In genomic region chr11:91326751-91327150, GRCh38 we compare ENCODE assay signal across 32 cellular contexts.
DNase-seq lines count a peak whose midpoint lies in the region; ATAC-seq, FAIRE-seq and TF ChIP-seq lines count a peak whose summit lies in the region.
"Had no signal": no experiment of that assay in that cellular context is flagged by ENCODE, and none has a peak within 500 bp of the region (broad histone marks: within the 10 kb centered on the region; RNA-seq: fewer than 3 reads in every experiment).

No MANE protein-coding gene starts in this region.

- H3K79me2 ChIP-seq in HepG2 (ENCODE audit: insufficient read depth, low read length) (no peaks in the 10 kb centered on the region), GM12878 (ENCODE audit: control insufficient read depth, insufficient read depth, low read length) (no peaks in the 10 kb centered on the region), osteoblast (ENCODE audit: insufficient read depth, low read length) (no peaks in the 10 kb centered on the region)

- H3K27ac ChIP-seq in HepG2 (ENCODE audit: extremely low read length, insufficient read depth, low read length) = no peak overlapping the region
- no peak overlapping the region for H3K27ac ChIP-seq in right lobe of liver
- no peak overlapping the region for H3K27ac ChIP-seq in GM12878 (ENCODE audit: control insufficient read depth, insufficient read depth)
- H3K27ac ChIP-seq in osteoblast (ENCODE audit: low read depth, low read length) = no peak overlapping the region
- H3K27ac ChIP-seq: 22Rv1; A549; BLaER1; BLaER1 treated with 17β-estradiol and CSF1 and Interleukin-3, amounts not matched to agents 10 nM and 100 nM; C4-2B had no signal

- CTCF ChIA-PET in HepG2 (lab: Yijun Ruan, JAX; ENCODE audit: low intra/inter-chr PET ratio, low total read pairs) (no interaction called here), GM12878 (lab: Yijun Ruan, JAX) (interaction anchor here (1.0 kb wide), 1 partner anchor 24 kb away, joined by 4 read pairs; no protein-coding TSS in a partner anchor)

- FAIRE-seq in HepG2 (lab: Jason Lieb, UNC) (no peak), D721Med (lab: Jason Lieb, UNC) (peak; percentile 48), GM12878 (lab: Jason Lieb, UNC) (no peak)
- FAIRE-seq: A204.1, A549 had no signal

- H3K4me2 ChIP-seq in HepG2 (ENCODE audit: low read depth, low read length) (no peak overlapping the region), GM12878 (ENCODE audit: control insufficient read depth, insufficient read depth) (no peak overlapping the region), osteoblast (ENCODE audit: insufficient read depth, low read length) (no peak overlapping the region)
- H3K4me2 ChIP-seq: A549; BLaER1; BLaER1 treated with 17β-estradiol and CSF1 and Interleukin-3, amounts not matched to agents 10 nM and 100 nM had no signal

- TF ChIP-seq CTCF in HepG2 (CRISPR knock-in tag; IDR thresholded peaks at IDR 0.05) (no peak), right lobe of liver (IDR thresholded peaks at IDR 0.05) (no peak), D721Med (IDR thresholded peaks at IDR 0.05; ENCODE audit: insufficient read depth, missing control alignments) (no peak), GM12878 (IDR thresholded peaks at IDR 0.05 in 2 of 3, conservative IDR thresholded peaks at IDR 0.05 in 1 of 3; ENCODE audit: control insufficient read depth in 2 of 3, extremely low read depth in 1 of 3, insufficient read depth in 1 of 3, low read depth in 3 of 3, low read length in 3 of 3) (no peak), osteoblast (IDR thresholded peaks at IDR 0.05; ENCODE audit: extremely low read depth, low read depth, low read length) (no peak)

- no peaks in the 10 kb centered on the region for H4K20me1 ChIP-seq in HepG2 (ENCODE audit: insufficient read depth, low read length)
- no peaks in the 10 kb centered on the region for H4K20me1 ChIP-seq in GM12878 (ENCODE audit: control insufficient read depth, insufficient read depth)
- H4K20me1 ChIP-seq in osteoblast (ENCODE audit: insufficient read depth, low read length) = no peaks in the 10 kb centered on the region
- H4K20me1 ChIP-seq: BLaER1; BLaER1 treated with 17β-estradiol and CSF1 and Interleukin-3, amounts not matched to agents 10 nM and 100 nM had no signal

- RAD21 ChIA-PET in GM12878 (lab: Charles Lee; ENCODE audit: unreplicated experiment) = interaction anchor here (0.9 kb wide), 1 partner anchor 95 kb away, joined by 3 read pairs; no protein-coding TSS in a partner anchor

- no peak for ATAC-seq in HepG2
- no peak for ATAC-seq in right lobe of liver
- ATAC-seq in GM12878 = peak; percentile 29; the same call in 2 of the 3 replicates
- ATAC-seq: A549; CD8-positive, alpha-beta T cell had no signal

- in situ Hi-C loops in HepG2 (cut with HindIII; ENCODE audit: extremely low pct_ligation_motif_present, low pct_unique_long_range_greater_than_20kb) = no loop called here
- in situ Hi-C loops in GM12878 (cut with MboI) = no loop called here

- TF ChIP-seq POLR2A in HepG2 (IDR thresholded peaks at IDR 0.05; ENCODE audit: insufficient read depth in 1 of 2, low read depth in 2 of 2, low read length in 2 of 2) = no peak
- TF ChIP-seq POLR2A in right lobe of liver (IDR thresholded peaks at IDR 0.05) = no peak
- no peak for TF ChIP-seq POLR2A in GM12878 (IDR thresholded peaks at IDR 0.05; ENCODE audit: low read depth, low read length)

- H3K36me3 ChIP-seq in HepG2 (replicated peaks in 1 of 2; ENCODE audit: control insufficient read depth in 1 of 2, insufficient read depth in 2 of 2, low read length in 2 of 2) (no peaks in the 10 kb centered on the region), right lobe of liver (no peaks in the 10 kb centered on the region), GM12878 (ENCODE audit: control insufficient read depth in 2 of 2, insufficient read depth in 2 of 2, low read length in 1 of 2) (no peaks in the 10 kb centered on the region), osteoblast (ENCODE audit: insufficient read depth, low read length) (no peaks in the 10 kb centered on the region)
- H3K36me3 ChIP-seq: BE2C; BLaER1; BLaER1 treated with 17β-estradiol and CSF1 and Interleukin-3, amounts not matched to agents 10 nM and 100 nM had no signal

- no TSS peak for BruUV-seq in HepG2 (replicated peaks; lab: Mats Ljungman, UMichigan)
- no TSS peak for BruUV-seq in GM12878 (replicated peaks; lab: Mats Ljungman, UMichigan)

- H2AFZ ChIP-seq in HepG2 (ENCODE audit: low read length) = no peak overlapping the region
- no peak overlapping the region for H2AFZ ChIP-seq in GM12878 (ENCODE audit: control insufficient read depth, low read depth, low read length)
- no peak overlapping the region for H2AFZ ChIP-seq in osteoblast (ENCODE audit: low read length)

- intact Hi-C loops in HepG2 (cut with micrococcal nuclease; ENCODE audit: unreplicated experiment) (no loop called here), right lobe of liver (cut with DNase I) (no loop called here), GM12878 (cut with micrococcal nuclease; ENCODE audit: unreplicated experiment) (no loop called here)

- H3K4me3 ChIP-seq in HepG2 (replicated peaks in 1 of 3; ENCODE audit: insufficient read depth in 1 of 3, low read depth in 2 of 3, low read length in 3 of 3) = no peak overlapping the region
- no peak overlapping the region for H3K4me3 ChIP-seq in right lobe of liver
- no peak overlapping the region for H3K4me3 ChIP-seq in GM12878
- H3K4me3 ChIP-seq in osteoblast (ENCODE audit: insufficient read depth, low read length) = no peak overlapping the region
- H3K4me3 ChIP-seq: A549; BLaER1; BLaER1 treated with 17β-estradiol and CSF1 and Interleukin-3, amounts not matched to agents 10 nM and 100 nM had no signal

- TF ChIP-seq RAD21 in HepG2 (CRISPR knock-in tag; IDR thresholded peaks at IDR 0.05) = no peak
- TF ChIP-seq RAD21 in GM12878 (IDR thresholded peaks at IDR 0.05; ENCODE audit: insufficient read depth, low read depth, low read length) = no peak

- H3K4me1 ChIP-seq in HepG2 (ENCODE audit: insufficient read depth, low read length) = no peaks in the 10 kb centered on the region
- H3K4me1 ChIP-seq in right lobe of liver = no peaks in the 10 kb centered on the region
- no peaks in the 10 kb centered on the region for H3K4me1 ChIP-seq in GM12878 (ENCODE audit: control insufficient read depth, insufficient read depth, low read length)
- H3K4me1 ChIP-seq in osteoblast (ENCODE audit: insufficient read depth, low read length) = no peaks in the 10 kb centered on the region
- H3K4me1 ChIP-seq: A549; BE2C; BLaER1; BLaER1 treated with 17β-estradiol and CSF1 and Interleukin-3, amounts not matched to agents 10 nM and 100 nM; Caco-2 had no signal

- TF ChIP-seq EP300 in HepG2 (IDR thresholded peaks at IDR 0.05; ENCODE audit: low read depth in 2 of 2, low read length in 2 of 2) (no peak), HepG2 (CRISPR knock-in tag; IDR thresholded peaks at IDR 0.05; ENCODE audit: borderline replicate concordance) (no peak), GM12878 (IDR thresholded peaks at IDR 0.05; ENCODE audit: borderline replicate concordance in 1 of 2, control insufficient read depth in 1 of 2, low read depth in 2 of 2, low read length in 2 of 2) (no peak)

- DNase-seq in HepG2 (ENCODE audit: low spot score) = no peak
- no peak for DNase-seq in right lobe of liver
- no peak for DNase-seq in D721Med (ENCODE audit: insufficient read length, low spot score)
- no peak for DNase-seq in GM12878 (ENCODE audit: low read depth, low spot score)
- DNase-seq in osteoblast (ENCODE audit: insufficient read length, low spot score, missing footprints) = no peak
- DNase-seq in LoVo (ENCODE audit: low spot score) = no peak
- DNase-seq: 8988T; ACHN; AML-193; BE2C; C1 segment of cervical spinal cord; Caco-2; Calu3; CD4-positive, alpha-beta memory T cell; CD4-positive, alpha-beta T cell; CD4-positive, CD25-positive, alpha-beta regulatory T cell; CD8-positive, alpha-beta memory T cell; CD8-positive, alpha-beta T cell; COR-L47; DMS 273 treated with DMSO at 0.1 percent for 48 hours; DMS153; DMS53; DMS79; DMS79 treated with DMSO at 0.1 percent for 48 hours; DND-41; EL had no signal

- POLR2A ChIA-PET in HepG2 (lab: Yijun Ruan, JAX) (no interaction called here), GM12878 (lab: Charles Lee) (no interaction called here)

- H3K9me3 ChIP-seq in HepG2 (ENCODE audit: low read length) = peaks cover 7% of the 10 kb centered on the region
- H3K9me3 ChIP-seq in right lobe of liver = no peaks in the 10 kb centered on the region
- H3K9me3 ChIP-seq in GM12878 (replicated peaks; ENCODE audit: control insufficient read depth, insufficient read depth, low read length) = no peaks in the 10 kb centered on the region
- H3K9me3 ChIP-seq in osteoblast (ENCODE audit: low read depth, low read length) = peaks cover 2% of the 10 kb centered on the region
- H3K9me3 ChIP-seq: A549, BLaER1 had no signal

- SMC1A ChIA-PET in GM12878 (lab: Charles Lee; ENCODE audit: uncharacterized antibody, unreplicated experiment) = interaction anchor here (1.1 kb wide), 1 partner anchor 17 kb away, joined by 3 read pairs; no protein-coding TSS in a partner anchor

- H3K9ac ChIP-seq in HepG2 (ENCODE audit: insufficient read depth, low read depth, low read length) (no peak overlapping the region), GM12878 (ENCODE audit: control insufficient read depth, insufficient read depth, low read length) (no peak overlapping the region)
- H3K9ac ChIP-seq: BLaER1; BLaER1 treated with 17β-estradiol and CSF1 and Interleukin-3, amounts not matched to agents 10 nM and 100 nM had no signal

- 0% methylated on average over 2 of the region's 2 CpGs for WGBS in HepG2 (ENCODE audit: low lambda C conversion rate)
- 50% methylated on average over 2 of the region's 2 CpGs for WGBS in right lobe of liver (ENCODE audit: insufficient coverage, low coverage, low lambda C conversion rate, missing lambda C conversion rate)
- WGBS in GM12878 (ENCODE audit: insufficient coverage, insufficient replicate concordance, low lambda C conversion rate, missing lambda C conversion rate) = 17% methylated on average over 2 of the region's 2 CpGs

- no peaks in the 10 kb centered on the region for H3K27me3 ChIP-seq in HepG2 (ENCODE audit: control insufficient read depth in 1 of 2, insufficient read depth in 2 of 2, low read length in 2 of 2)
- no peaks in the 10 kb centered on the region for H3K27me3 ChIP-seq in right lobe of liver
- no peaks in the 10 kb centered on the region for H3K27me3 ChIP-seq in GM12878 (replicated peaks in 1 of 2; ENCODE audit: control insufficient read depth in 2 of 2, insufficient read depth in 2 of 2, low read length in 1 of 2)
- H3K27me3 ChIP-seq in osteoblast (ENCODE audit: insufficient read depth, low read length) = no peaks in the 10 kb centered on the region
- H3K27me3 ChIP-seq: BE2C; BLaER1; BLaER1 treated with 17β-estradiol and CSF1 and Interleukin-3, amounts not matched to agents 10 nM and 100 nM had no signal

TF ChIP-seq in HepG2, 621 proteins besides CTCF, POLR2A, EP300 and RAD21 (continues in another document):
- TF ChIP-seq ZBTB3 (CRISPR knock-in tag; IDR thresholded peaks at IDR 0.05; ENCODE audit: borderline replicate concordance, low read depth) = no peak

TF ChIP-seq in GM12878, 131 proteins besides CTCF, POLR2A, EP300 and RAD21 (continues in another document):
- TF ChIP-seq TCF7 (IDR thresholded peaks at IDR 0.05; ENCODE audit: borderline replicate concordance) = no peak
- no peak for TF ChIP-seq MTA2 (IDR thresholded peaks at IDR 0.05; ENCODE audit: low read depth)
- no peak for TF ChIP-seq NBN (IDR thresholded peaks at IDR 0.05)
- TF ChIP-seq RAD51 (IDR thresholded peaks at IDR 0.05) = no peak
- no peak for TF ChIP-seq RELA (IDR thresholded peaks at IDR 0.05; ENCODE audit: borderline replicate concordance, partially characterized antibody)
